ENCODE assay signal across 8 cellular contexts in genomic region chr12:8026282-8026637, GRCh38. TPM values are rescaled to one million over a fixed set of nuclear protein-coding genes. Genes with fewer than 3 reads are reported as not detected.
DNase-seq lines count a peak whose midpoint lies in the region; ATAC-seq, FAIRE-seq and TF ChIP-seq lines count a peak whose summit lies in the region.

No MANE protein-coding gene starts in this region.

- H3K9me3 ChIP-seq in CD4-positive, CD25-positive, alpha-beta regulatory T cell (ENCODE audit: control insufficient read depth in 2 of 2, low read length in 2 of 2) = no peaks in the 10 kb centered on the region
- H3K9me3 ChIP-seq in K562 (replicated peaks; ENCODE audit: control insufficient read depth, insufficient read depth, low read depth, low read length) (no peaks in the 10 kb centered on the region), thymus (ENCODE audit: control insufficient read depth) (no peaks in the 10 kb centered on the region)

- peaks cover 7% of the 10 kb centered on the region for H3K27me3 Mint-ChIP-seq in CD4-positive, CD25-positive, alpha-beta regulatory T cell

- no peak for TF ChIP-seq EP300 in K562 (IDR thresholded peaks at IDR 0.05; ENCODE audit: low read length)

- intact Hi-C loops in K562 (cut with micrococcal nuclease) = no loop called here

- no peaks in the 10 kb centered on the region for H3K9me3 Mint-ChIP-seq in CD4-positive, CD25-positive, alpha-beta regulatory T cell

- CTCF ChIA-PET in K562 (lab: Yijun Ruan, JAX; ENCODE audit: low intra/inter-chr PET ratio) = no interaction called here

- peak overlapping the region; percentile 88 for H2AFZ ChIP-seq in K562 (ENCODE audit: low read depth, low read length)

- H4K20me1 ChIP-seq in K562 (replicated peaks; ENCODE audit: control insufficient read depth, insufficient read depth, low read length) = no peaks in the 10 kb centered on the region

- peak overlapping the region; percentile 99 to 100 (median 99) for H3K27ac Mint-ChIP-seq in CD4-positive, CD25-positive, alpha-beta regulatory T cell

- peaks cover 10% of the 10 kb centered on the region for H3K4me1 ChIP-seq in CD4-positive, CD25-positive, alpha-beta regulatory T cell (ENCODE audit: control insufficient read depth, insufficient read depth, low read length, poor library complexity, severe bottlenecking)
- H3K4me1 ChIP-seq in K562 (replicated peaks in 1 of 2; ENCODE audit: control insufficient read depth in 2 of 2, insufficient read depth in 2 of 2, low read length in 2 of 2) = peaks cover 0 to 18% of the 10 kb centered on the region in 2 experiments; a peak in 3 of 5 replicates
- H3K4me1 ChIP-seq in thymus (ENCODE audit: control insufficient read depth, insufficient read depth, low read length) = peaks cover 4% of the 10 kb centered on the region

- ATAC-seq in CD4-positive, CD25-positive, alpha-beta regulatory T cell (ENCODE audit: low read depth in 2 of 2) = peak; percentile 4 to 12
- peak; percentile 27 for ATAC-seq in GM19452 (IDR thresholded peaks at IDR 0.05; ENCODE audit: unreplicated experiment)
- peak; percentile 25 for ATAC-seq in HG03442 (IDR thresholded peaks at IDR 0.05; ENCODE audit: unreplicated experiment)
- ATAC-seq in K562 = no peak
- ATAC-seq in left lobe of liver = peak; percentile 36

- 0% methylated on average over 11 of the region's 11 CpGs for WGBS in K562 (ENCODE audit: insufficient coverage, low coverage, missing lambda C conversion rate)
- 0% methylated on average over 11 of the region's 11 CpGs for WGBS in thymus

- H3K36me3 ChIP-seq in CD4-positive, CD25-positive, alpha-beta regulatory T cell (ENCODE audit: control insufficient read depth, insufficient read depth, low read length) = no peaks in the 10 kb centered on the region
- H3K36me3 ChIP-seq in K562 (ENCODE audit: control insufficient read depth, insufficient read depth, low read length) = no peaks in the 10 kb centered on the region
- H3K36me3 ChIP-seq in thymus (ENCODE audit: control insufficient read depth, insufficient read depth) = no peaks in the 10 kb centered on the region

- TF ChIP-seq POLR2A in K562 (conservative IDR thresholded peaks at IDR 0.05) = peak; percentile 72

- in situ Hi-C loops in K562 (cut with MboI) = no loop called here

- peak overlapping the region; percentile 67 to 74; a peak in 3 of 4 replicates for H3K9ac ChIP-seq in K562 (ENCODE audit: insufficient read depth in 1 of 2, low read depth in 2 of 2, low read length in 2 of 2)

- no TSS peak for BruUV-seq in K562 (replicated peaks; lab: Mats Ljungman, UMichigan)

- H3K27me3 ChIP-seq in CD4-positive, CD25-positive, alpha-beta regulatory T cell (ENCODE audit: control insufficient read depth, insufficient read depth, low read length) = no peaks in the 10 kb centered on the region
- H3K27me3 ChIP-seq in K562 (ENCODE audit: control insufficient read depth in 2 of 2, insufficient read depth in 2 of 2, low read length in 2 of 2) = no peaks in the 10 kb centered on the region
- H3K27me3 ChIP-seq in thymus (ENCODE audit: control insufficient read depth, insufficient read depth) = no peaks in the 10 kb centered on the region

- peak overlapping the region; percentile 100 for H3K4me3 ChIP-seq in CD4-positive, CD25-positive, alpha-beta regulatory T cell (ENCODE audit: low read depth, low read length)
- H3K4me3 ChIP-seq in K562 (peak overlapping the region; percentile 60), thymus (ENCODE audit: low read length) (peak overlapping the region; percentile 78)

- H3K4me2 ChIP-seq in K562 (ENCODE audit: insufficient read depth, low read length) = peak overlapping the region; percentile 83

- DNase-seq in CD4-positive, CD25-positive, alpha-beta regulatory T cell = no peak
- DNase-seq in K562 (ENCODE audit: extremely low read depth in 1 of 4, low spot score in 3 of 4) (no peak), left lobe of liver (ENCODE audit: low spot score) (no peak), SW480 (ENCODE audit: low spot score) (no peak)
- no peak for DNase-seq in central memory CD4-positive, alpha-beta T cell

- no peaks in the 10 kb centered on the region for H3K9me1 ChIP-seq in K562 (ENCODE audit: control insufficient read depth, insufficient read depth, low read length)

- no peak for TF ChIP-seq CTCF in K562 (IDR thresholded peaks at IDR 0.05 in 2 of 3, conservative IDR thresholded peaks at IDR 0.05 in 1 of 3; ENCODE audit: insufficient read depth in 2 of 3, low read depth in 1 of 3, low read length in 3 of 3)

- H3K4me3 Mint-ChIP-seq in CD4-positive, CD25-positive, alpha-beta regulatory T cell = peak overlapping the region; percentile 91 to 99 (median 96)

- POLR2A ChIA-PET in K562 (lab: Yijun Ruan, JAX) = interaction anchor here (0.6 kb wide), 1 partner anchor 45 kb away, joined by 3 read pairs; no protein-coding TSS in a partner anchor

- H3K79me2 ChIP-seq in K562 (ENCODE audit: control insufficient read depth, insufficient read depth, low read length) = peaks cover 33% of the 10 kb centered on the region

- no peak for TF ChIP-seq RAD21 in K562 (CRISPR knock-in tag; conservative IDR thresholded peaks at IDR 0.05 in 1 of 2, IDR thresholded peaks at IDR 0.05 in 1 of 2)

- peaks cover 4 to 25% (median 15%) of the 10 kb centered on the region in 4 donors for H3K4me1 Mint-ChIP-seq in CD4-positive, CD25-positive, alpha-beta regulatory T cell

- H3K36me3 Mint-ChIP-seq in CD4-positive, CD25-positive, alpha-beta regulatory T cell = peaks cover 3% of the 10 kb centered on the region

- FAIRE-seq in K562 (lab: Jason Lieb, UNC) = no peak

- H3K27ac ChIP-seq in CD4-positive, CD25-positive, alpha-beta regulatory T cell (ENCODE audit: insufficient read depth, low read length, poor library complexity, severe bottlenecking) = peak overlapping the region; percentile 100
- peak overlapping the region; percentile 98 for H3K27ac ChIP-seq in K562 (ENCODE audit: extremely low read depth, low read depth, low read length)
- H3K27ac ChIP-seq in thymus (ENCODE audit: low read depth) = peak overlapping the region; percentile 95

RNA-seq across cellular contexts. Expression of gene FOXJ2, which starts 6.3 kb away (rescaled TPM):
- total RNA-seq in CD4-positive, CD25-positive, alpha-beta regulatory T cell = 26.1 TPM
- polyA plus RNA-seq in CD4-positive, CD25-positive, alpha-beta regulatory T cell = 1 to 10 TPM; 6.6 to 9.5 (median 8.1) TPM
- total RNA-seq in K562 (2011; cell fraction: chromatin; rRNA removed; ENCODE audit: low replicate concordance) = 4.7 and 7.3 TPM in 2 replicates
- total RNA-seq in K562 (2011; cell fraction: nucleolus; rRNA removed) = 4.7 and 4.9 TPM in 2 replicates
- total RNA-seq in K562 (2011; cell fraction: nucleoplasm; rRNA removed) = 4.8 and 7.8 TPM in 2 replicates
- total RNA-seq in K562 (2014; rRNA removed) (2.9 and 4.0 TPM in 2 replicates), K562 (2014; rRNA removed; fragmentation: Illumina TruSeq; extraction: Trizol) (1.9 and 2.1 TPM in 2 replicates), K562 (2015; rRNA removed; fragmentation: Illumina TruSeq; extraction: Trizol) (2.4 and 2.5 TPM in 2 replicates), K562 (2021) (6.6 and 6.8 TPM in 2 replicates), left lobe of liver (5.2 TPM)
- polyA plus RNA-seq in K562 (2011; rRNA removed) (2.3 and 3.2 TPM in 2 replicates), K562 (2014; fragmentation: Illumina TruSeq; extraction: Trizol) (5.7 and 7.5 TPM in 2 replicates), K562 (2014; fragmentation: Nextera tagmentation; extraction: Ambion mirVana) (1 to 10 TPM; 1.0 to 1.1 TPM), K562 (2014; rRNA removed) (3.7 and 4.2 TPM in 2 replicates), thymus (8.9 TPM)
- polyA plus RNA-seq in K562 (2011; cell fraction: cytosol; rRNA removed) = 1.6 and 2.1 TPM in 2 replicates
- 4.8 and 7.3 TPM in 2 replicates for polyA plus RNA-seq in K562 (2011; cell fraction: nucleus; rRNA removed)
- 5.1 and 6.6 TPM in 2 replicates for polyA plus RNA-seq in K562 (2012)
- 2.2 TPM in 2 replicates for polyA minus RNA-seq in K562 (2011; rRNA and poly(A)+ RNA removed)
- polyA minus RNA-seq in K562 (2011; cell fraction: cytosol; rRNA and poly(A)+ RNA removed) = 2.2 and 3.4 TPM in 2 replicates
- polyA minus RNA-seq in K562 (2011; cell fraction: nucleus; rRNA and poly(A)+ RNA removed) = 1.6 and 2.4 TPM in 2 replicates

RNA-seq across cellular contexts. Expression of gene C3AR1, which starts 39.9 kb away (rescaled TPM):
- 2.7 TPM for total RNA-seq in CD4-positive, CD25-positive, alpha-beta regulatory T cell
- polyA plus RNA-seq in CD4-positive, CD25-positive, alpha-beta regulatory T cell = 10 to 100 TPM in 2 of 4 donors, 1 to 10 TPM in 2; 6.5 to 12.7 (median 9.5) TPM
- 8.0 and 9.9 TPM in 2 replicates for total RNA-seq in K562 (2011; cell fraction: chromatin; rRNA removed; ENCODE audit: low replicate concordance)
- 8.6 and 12.2 TPM in 2 replicates for total RNA-seq in K562 (2011; cell fraction: nucleolus; rRNA removed)
- total RNA-seq in K562 (2011; cell fraction: nucleoplasm; rRNA removed) = 8.4 and 9.2 TPM in 2 replicates
- total RNA-seq in K562 (2014; rRNA removed) = 2.2 and 2.5 TPM in 2 replicates
- total RNA-seq in K562 (2014; rRNA removed; fragmentation: Illumina TruSeq; extraction: Trizol) = 3.7 and 3.8 TPM in 2 replicates
- 2.4 and 2.5 TPM in 2 replicates for total RNA-seq in K562 (2015; rRNA removed; fragmentation: Illumina TruSeq; extraction: Trizol)
- 3.5 and 3.9 TPM in 2 replicates for total RNA-seq in K562 (2021)
- polyA plus RNA-seq in K562 (2011; rRNA removed) = 3.6 and 9.5 TPM in 2 replicates
- polyA plus RNA-seq in K562 (2011; cell fraction: cytosol; rRNA removed) = 4.2 and 13.5 TPM in 2 replicates
- polyA plus RNA-seq in K562 (2011; cell fraction: nucleus; rRNA removed) = 3.5 and 8.0 TPM in 2 replicates
- 4.2 and 4.7 TPM in 2 replicates for polyA plus RNA-seq in K562 (2012)
- 7.0 and 7.2 TPM in 2 replicates for polyA plus RNA-seq in K562 (2014; fragmentation: Illumina TruSeq; extraction: Trizol)
- 10 to 100 TPM; 11.5 to 12.9 TPM for polyA plus RNA-seq in K562 (2014; fragmentation: Nextera tagmentation; extraction: Ambion mirVana)
- polyA plus RNA-seq in K562 (2014; rRNA removed) = 4.7 and 5.3 TPM in 2 replicates
- polyA minus RNA-seq in K562 (2011; rRNA and poly(A)+ RNA removed) = 4.7 and 8.5 TPM in 2 replicates
- 0.64 and 5.8 TPM in 2 replicates for polyA minus RNA-seq in K562 (2011; cell fraction: cytosol; rRNA and poly(A)+ RNA removed)
- 1.8 and 2.4 TPM in 2 replicates for polyA minus RNA-seq in K562 (2011; cell fraction: nucleus; rRNA and poly(A)+ RNA removed)
- 2.3 TPM for total RNA-seq in left lobe of liver
- polyA plus RNA-seq in thymus = 9.6 TPM

RNA-seq across cellular contexts. Expression of gene NECAP1, which starts 55.8 kb away (rescaled TPM):
- total RNA-seq in CD4-positive, CD25-positive, alpha-beta regulatory T cell = 78.3 TPM
- polyA plus RNA-seq in CD4-positive, CD25-positive, alpha-beta regulatory T cell = 10 to 100 TPM; 20.5 to 34.8 (median 23.8) TPM
- total RNA-seq in K562 (2011; cell fraction: chromatin; rRNA removed; ENCODE audit: low replicate concordance) = 30.9 and 56.0 TPM in 2 replicates
- total RNA-seq in K562 (2011; cell fraction: nucleolus; rRNA removed) = 19.0 and 19.1 TPM in 2 replicates
- 36.8 and 50.1 TPM in 2 replicates for total RNA-seq in K562 (2011; cell fraction: nucleoplasm; rRNA removed)
- total RNA-seq in K562 (2014; rRNA removed) = 21.7 and 21.9 TPM in 2 replicates
- 21.0 and 23.6 TPM in 2 replicates for total RNA-seq in K562 (2014; rRNA removed; fragmentation: Illumina TruSeq; extraction: Trizol)
- 22.8 and 27.4 TPM in 2 replicates for total RNA-seq in K562 (2015; rRNA removed; fragmentation: Illumina TruSeq; extraction: Trizol)
- total RNA-seq in K562 (2021) = 18.9 and 21.7 TPM in 2 replicates
- 19.1 and 20.9 TPM in 2 replicates for polyA plus RNA-seq in K562 (2011; rRNA removed)
- 18.7 and 21.6 TPM in 2 replicates for polyA plus RNA-seq in K562 (2011; cell fraction: cytosol; rRNA removed)
- 31.6 and 38.3 TPM in 2 replicates for polyA plus RNA-seq in K562 (2011; cell fraction: nucleus; rRNA removed)
- 11.3 and 13.4 TPM in 2 replicates for polyA plus RNA-seq in K562 (2012)
- 17.1 and 18.1 TPM in 2 replicates for polyA plus RNA-seq in K562 (2014; fragmentation: Illumina TruSeq; extraction: Trizol)
- 10 to 100 TPM; 22.1 to 32.8 TPM for polyA plus RNA-seq in K562 (2014; fragmentation: Nextera tagmentation; extraction: Ambion mirVana)
- polyA plus RNA-seq in K562 (2014; rRNA removed) = 19.0 and 22.5 TPM in 2 replicates
- 26.2 and 32.6 TPM in 2 replicates for polyA minus RNA-seq in K562 (2011; rRNA and poly(A)+ RNA removed)
- 15.3 and 16.4 TPM in 2 replicates for polyA minus RNA-seq in K562 (2011; cell fraction: cytosol; rRNA and poly(A)+ RNA removed)
- polyA minus RNA-seq in K562 (2011; cell fraction: nucleus; rRNA and poly(A)+ RNA removed) = 11.2 and 28.4 TPM in 2 replicates
- 14.2 TPM for total RNA-seq in left lobe of liver
- polyA plus RNA-seq in thymus = 33.3 TPM
